13 cellular contexts compared by ENCODE assay signal in the genomic region with DNA sequence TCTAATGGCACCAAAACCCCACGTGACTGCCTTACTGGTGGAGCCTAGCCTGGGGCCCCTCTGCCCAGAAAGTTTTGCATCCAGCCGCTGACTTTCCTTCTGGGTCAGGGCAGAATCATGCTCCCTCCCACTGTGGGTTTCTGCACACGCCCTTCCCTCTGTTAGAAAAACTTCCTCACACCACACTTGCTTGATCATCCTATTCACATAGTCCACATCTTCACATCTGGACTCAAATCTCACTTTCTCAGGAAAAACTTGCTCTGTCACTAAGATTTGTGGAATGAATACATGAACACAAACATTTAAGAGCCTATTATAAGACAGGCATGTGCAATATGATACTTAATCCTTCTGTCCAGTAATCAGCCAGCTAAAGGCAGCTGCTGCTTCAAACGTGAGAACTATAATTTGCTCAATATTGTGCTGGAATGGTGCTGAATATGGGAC.
DNase-seq lines count a peak whose midpoint lies in the region; ATAC-seq and TF ChIP-seq lines count a peak whose summit lies in the region.
"Had no signal": no experiment of that assay in that cellular context is flagged by ENCODE, and none has a peak within 500 bp of the region (broad histone marks: within the 10 kb centered on the region; RNA-seq: fewer than 3 reads in every experiment).

No MANE protein-coding gene starts in this region.

- no peak overlapping the region for H3K27ac ChIP-seq in upper lobe of left lung
- H3K27ac ChIP-seq: heart left ventricle had no signal

- WGBS in upper lobe of left lung, 2 donors, result 67 to 69% methylated on average over 4 of the region's 4 CpGs

- TF ChIP-seq CTCF in upper lobe of left lung (IDR thresholded peaks at IDR 0.05), result no peak

- H3K4me1 ChIP-seq in upper lobe of left lung, result no peaks in the 10 kb centered on the region

- H3K9me3 ChIP-seq in upper lobe of left lung, result no peaks in the 10 kb centered on the region
- H3K9me3 ChIP-seq: heart left ventricle, tibial artery had no signal

- no peak for TF ChIP-seq EP300 in upper lobe of left lung (IDR thresholded peaks at IDR 0.05)

- no peak overlapping the region for H3K4me3 ChIP-seq in upper lobe of left lung
- H3K4me3 ChIP-seq: heart left ventricle, tibial artery had no signal

- TF ChIP-seq POLR2A in upper lobe of left lung (IDR thresholded peaks at IDR 0.05), result no peak

- DNase-seq in EL, result peak; percentile 12
- peak; percentile 16 to 77 for DNase-seq in NCI-H524 (lab: John Stamatoyannopoulos, UW)
- DNase-seq in fibroblast of gingiva (ENCODE audit: low read depth), result peak; percentile 91
- peak; percentile 9 for DNase-seq in renal cortical epithelial cell (ENCODE audit: low read depth)
- DNase-seq in glomerular visceral epithelial cell (ENCODE audit: extremely low spot score), result no peak
- no peak for DNase-seq in activated effector memory CD4-positive, alpha-beta T cell treated with anti-CD3 and anti-CD28 coated beads, Interleukin-2, amount 50 U/mL, for 16 hours
- no peak for DNase-seq in upper lobe of left lung
- DNase-seq: activated naive CD4-positive, alpha-beta T cell treated with anti-CD3 and anti-CD28 coated beads, Interleukin-2, amount 50 U/mL, for 16 hours; CD8-positive, alpha-beta memory T cell; endodermal cell; heart left ventricle; KBM-7; tibial artery had no signal

- H3K36me3 ChIP-seq in upper lobe of left lung, result no peaks in the 10 kb centered on the region
- H3K36me3 ChIP-seq: heart left ventricle, tibial artery had no signal

- no peak for ATAC-seq in upper lobe of left lung (ENCODE audit: low FRiP score in 2 of 2)
- ATAC-seq: heart left ventricle had no signal

- no peaks in the 10 kb centered on the region for H3K27me3 ChIP-seq in upper lobe of left lung
- H3K27me3 ChIP-seq: heart left ventricle, tibial artery had no signal

Comparison
In these comparisons a context has a peak if more than half of its experiments do, and no peak if none do; other contexts are left out.
1. DNase-seq: peak in EL (single experiment), NCI-H524 (2 of 2), fibroblast of gingiva (single experiment) and renal cortical epithelial cell (single experiment); none in glomerular visceral epithelial cell (single experiment), activated effector memory CD4-positive, alpha-beta T cell treated with anti-CD3 and anti-CD28 coated beads, Interleukin-2, amount 50 U/mL, for 16 hours (single experiment) and upper lobe of left lung (0 of 2).